In genomic region chr1:17595602-17595925, GRCh38 we compare ENCODE assay signal across 16 cellular contexts. TPM values are rescaled to one million over a fixed set of nuclear protein-coding genes. Genes with fewer than 3 reads are reported as not detected.
A peak's percentile ranks its signal among the peaks of the same experiment; 100 is the strongest.
DNase-seq lines count a peak whose midpoint lies in the region; ATAC-seq and TF ChIP-seq lines count a peak whose summit lies in the region.
"Had no signal": no experiment of that assay in that cellular context is flagged by ENCODE, and none has a peak within 500 bp of the region (broad histone marks: within the 10 kb centered on the region; RNA-seq: fewer than 3 reads in every experiment).

No MANE protein-coding gene starts in this region.

- DNase-seq in cardiac muscle cell (ENCODE audit: low read depth in 1 of 2, low spot score in 1 of 2) (no peak), right atrium auricular region (ENCODE audit: low spot score) (no peak), type B pancreatic cell (ENCODE audit: extremely low spot score, unreplicated experiment) (no peak), GM23338 (ENCODE audit: low spot score) (no peak), OCI-LY7 (ENCODE audit: low spot score) (no peak)
- DNase-seq: C1 segment of cervical spinal cord, DND-41, MM.1S, NCI-H1092 treated with DMSO at 0.1 percent for 48 hours, NCI-H1694, NCI-H446, NCI-H748 treated with DMSO at 0.1 percent for 48 hours, PC-3 had no signal

- CTCF ChIA-PET in OCI-LY7 (lab: Charles Lee; ENCODE audit: unreplicated experiment), result no interaction called here

- ATAC-seq in GM23338, result no peak
- ATAC-seq in HG02642 (IDR thresholded peaks at IDR 0.05; ENCODE audit: poor library complexity, unreplicated experiment), result no peak
- ATAC-seq: PC-3 had no signal

- BruUV-seq in OCI-LY7 (replicated peaks; lab: Mats Ljungman, UMichigan), result no TSS peak

- H3K9ac ChIP-seq in duodenal mucosa (ENCODE audit: low read depth in 1 of 2, low read length in 2 of 2), result peak overlapping the region; percentile 32 to 59

- H3K4me1 ChIP-seq in cardiac muscle cell (ENCODE audit: low read depth) (peaks cover 44% of the 10 kb centered on the region), right atrium auricular region (peaks cover 0 to 60% of the 10 kb centered on the region in 2 donors), duodenal mucosa (ENCODE audit: control insufficient read depth in 1 of 2, insufficient read depth in 2 of 2, low read length in 2 of 2) (peaks cover 53 to 54% of the 10 kb centered on the region in 2 donors), muscle layer of duodenum (ENCODE audit: control insufficient read depth in 1 of 2, insufficient read depth in 2 of 2, low read length in 2 of 2) (peaks cover 0 to 17% of the 10 kb centered on the region in 2 donors), GM23338 (ENCODE audit: insufficient read depth) (no peaks in the 10 kb centered on the region), OCI-LY7 (ENCODE audit: insufficient read depth, low read length, poor library complexity, severe bottlenecking) (no peaks in the 10 kb centered on the region)

- H3K27me3 Mint-ChIP-seq in type B pancreatic cell (no peaks in the 10 kb centered on the region), GM23338 (ENCODE audit: insufficient read depth, low read depth, poor library complexity) (peaks cover 10% of the 10 kb centered on the region)

- peaks cover 3% of the 10 kb centered on the region for H3K36me3 Mint-ChIP-seq in type B pancreatic cell
- peaks cover 15% of the 10 kb centered on the region for H3K36me3 Mint-ChIP-seq in GM23338 (ENCODE audit: low read depth)

- H3K27me3 ChIP-seq in cardiac muscle cell (no peaks in the 10 kb centered on the region), right atrium auricular region (no peaks in the 10 kb centered on the region), duodenal mucosa (ENCODE audit: control insufficient read depth in 1 of 2, insufficient read depth in 2 of 2, low read length in 2 of 2) (no peaks in the 10 kb centered on the region), muscle layer of duodenum (ENCODE audit: low read depth, low read length) (no peaks in the 10 kb centered on the region), GM23338 (ENCODE audit: insufficient read depth) (no peaks in the 10 kb centered on the region)

- H3K36me3 ChIP-seq in cardiac muscle cell (no peaks in the 10 kb centered on the region), right atrium auricular region (peaks cover 4% of the 10 kb centered on the region), duodenal mucosa (ENCODE audit: control insufficient read depth in 1 of 2, insufficient read depth in 2 of 2, low read length in 2 of 2) (peaks cover 15 to 38% of the 10 kb centered on the region in 2 donors), muscle layer of duodenum (ENCODE audit: control insufficient read depth in 1 of 2, insufficient read depth in 2 of 2, low read length in 2 of 2) (peaks cover 0 to 5% of the 10 kb centered on the region in 2 donors), GM23338 (ENCODE audit: insufficient read depth) (peaks cover 2% of the 10 kb centered on the region; the same call in 1 of the 2 replicates), OCI-LY7 (ENCODE audit: insufficient read depth, low read length) (no peaks in the 10 kb centered on the region)

- H3K4me1 Mint-ChIP-seq in type B pancreatic cell (ENCODE audit: unreplicated experiment) (peaks cover 28% of the 10 kb centered on the region), GM23338 (peaks cover 18% of the 10 kb centered on the region)

- H3K9me3 Mint-ChIP-seq in type B pancreatic cell (no peaks in the 10 kb centered on the region), GM23338 (no peaks in the 10 kb centered on the region)

- no peaks in the 10 kb centered on the region; the same call in 1 of the 2 replicates for H4K20me1 ChIP-seq in GM23338 (replicated peaks; ENCODE audit: insufficient read depth)
- H4K20me1 ChIP-seq in OCI-LY7 (ENCODE audit: insufficient read depth, low read length), result no peaks in the 10 kb centered on the region

- H3K79me2 ChIP-seq in GM23338 (replicated peaks; ENCODE audit: insufficient read depth) (no peaks in the 10 kb centered on the region), OCI-LY7 (ENCODE audit: insufficient read depth, low read depth, low read length) (no peaks in the 10 kb centered on the region)

- H3K9me2 ChIP-seq in GM23338 (ENCODE audit: insufficient read depth) (no peaks in the 10 kb centered on the region), OCI-LY7 (ENCODE audit: insufficient read depth, low read length) (no peaks in the 10 kb centered on the region)

- TF ChIP-seq CTCF in cardiac muscle cell (IDR thresholded peaks at IDR 0.05; ENCODE audit: low read depth, low read length) (no peak), right atrium auricular region (IDR thresholded peaks at IDR 0.05) (no peak), type B pancreatic cell (conservative IDR thresholded peaks at IDR 0.05) (no peak), GM23338 (conservative IDR thresholded peaks at IDR 0.05; ENCODE audit: low read depth in 2 of 2) (no peak), OCI-LY7 (conservative IDR thresholded peaks at IDR 0.05; ENCODE audit: low read length) (no peak)

- H3K9me3 ChIP-seq in cardiac muscle cell (ENCODE audit: low read depth) (no peaks in the 10 kb centered on the region), right atrium auricular region (no peaks in the 10 kb centered on the region), duodenal mucosa (ENCODE audit: control insufficient read depth in 1 of 2, low read length in 2 of 2) (no peaks in the 10 kb centered on the region), muscle layer of duodenum (ENCODE audit: control insufficient read depth in 1 of 2, low read length in 2 of 2) (no peaks in the 10 kb centered on the region), OCI-LY7 (ENCODE audit: low read length) (no peaks in the 10 kb centered on the region)

- POLR2A ChIA-PET in OCI-LY7 (lab: Charles Lee), result interaction anchor here (0.6 kb wide), 1 partner anchor 28 kb away, joined by 3 read pairs; no protein-coding TSS in a partner anchor

- no peaks in the 10 kb centered on the region for H3F3A ChIP-seq in GM23338 (replicated peaks; ENCODE audit: low read depth)

- peak overlapping the region; percentile 91 for H3K27ac ChIP-seq in cardiac muscle cell
- H3K27ac ChIP-seq in right atrium auricular region, result peak overlapping the region in 1 of 2 donors; percentile 39
- H3K27ac ChIP-seq in duodenal mucosa (ENCODE audit: low read depth, low read length), result peak overlapping the region; percentile 88
- H3K27ac ChIP-seq in muscle layer of duodenum (ENCODE audit: low read length), result peak overlapping the region; percentile 45
- H3K27ac ChIP-seq in GM23338 (ENCODE audit: low read depth), result no peak overlapping the region
- no peak overlapping the region for H3K27ac ChIP-seq in OCI-LY7 (ENCODE audit: low read depth, low read length, poor library complexity, severe bottlenecking)

- H3K4me3 ChIP-seq in cardiac muscle cell, result no peak overlapping the region
- H3K4me3 ChIP-seq in right atrium auricular region, result no peak overlapping the region
- H3K4me3 ChIP-seq in duodenal mucosa (ENCODE audit: low read depth in 1 of 2, low read length in 2 of 2), result no peak overlapping the region
- H3K4me3 ChIP-seq in muscle layer of duodenum (ENCODE audit: low read depth in 1 of 2, low read length in 2 of 2), result no peak overlapping the region
- no peak overlapping the region for H3K4me3 ChIP-seq in GM23338
- H3K4me3 ChIP-seq in OCI-LY7 (ENCODE audit: low read depth, low read length, poor library complexity, severe bottlenecking), result no peak overlapping the region

- no peak overlapping the region for H3K4me3 Mint-ChIP-seq in type B pancreatic cell
- no peak overlapping the region for H3K4me3 Mint-ChIP-seq in GM23338

- H3K4me2 ChIP-seq in GM23338 (no peak overlapping the region), OCI-LY7 (ENCODE audit: low read length) (no peak overlapping the region)

- H3K27ac Mint-ChIP-seq in type B pancreatic cell, result peak overlapping the region; percentile 94
- no peak overlapping the region; the same call in 1 of the 2 replicates for H3K27ac Mint-ChIP-seq in GM23338

- intact Hi-C loops in OCI-LY7 (cut with micrococcal nuclease; ENCODE audit: unreplicated experiment), result no loop called here

- no peak overlapping the region for H2AFZ ChIP-seq in GM23338
- no peak overlapping the region for H2AFZ ChIP-seq in OCI-LY7 (ENCODE audit: low read length)

TF ChIP-seq in GM23338, 12 proteins besides CTCF, POLR2A, EP300 and RAD21 (continues in another document):
- TF ChIP-seq POLR2AphosphoS5 (IDR thresholded peaks at IDR 0.05; ENCODE audit: low read depth) (no peak), REST (IDR thresholded peaks at IDR 0.05; ENCODE audit: unreplicated experiment) (no peak), EZH2phosphoT487 (IDR thresholded peaks at IDR 0.05; ENCODE audit: unreplicated experiment) (no peak), ZNF114 (CRISPR knock-in tag; IDR thresholded peaks at IDR 0.05) (no peak), JUNB (IDR thresholded peaks at IDR 0.05; ENCODE audit: unreplicated experiment) (no peak)

RNA-seq across cellular contexts. Expression of gene ARHGEF10L, which starts 56.1 kb away (rescaled TPM):
- 55.4 and 57.2 TPM in 2 replicates for total RNA-seq in cardiac muscle cell
- polyA plus RNA-seq in cardiac muscle cell, result 30.8 and 32.3 TPM in 2 replicates
- total RNA-seq in right atrium auricular region, result 10 to 100 TPM; 49.3 to 52.2 TPM
- 36.0 and 48.0 TPM in 2 replicates for total RNA-seq in type B pancreatic cell (ENCODE audit: low replicate concordance)
- 37.9 and 46.8 TPM in 2 replicates for total RNA-seq in GM23338 (2014; rRNA removed; shearing (Covaris generic))
- 12.1 and 13.4 TPM in 2 replicates for polyA plus RNA-seq in GM23338 (2016; fragmentation: Nextera tagmentation; extraction: Ambion mirVana)
- total RNA-seq in OCI-LY7 (2014; rRNA removed; shearing (Covaris generic)), result 0.39 TPM in 1 of 2 replicates, not detected in the other
- 2.3 and 2.4 TPM in 2 replicates for total RNA-seq in OCI-LY7 (2022)

Comparison
In these comparisons a context has a peak if more than half of its experiments do, and no peak if none do; other contexts are left out.
1. H3K27ac ChIP-seq: peak in cardiac muscle cell (single experiment), duodenal mucosa (single experiment) and muscle layer of duodenum (single experiment); none in GM23338 (single experiment) and OCI-LY7 (single experiment).
2. RNA of gene ARHGEF10L, which starts 56.1 kb away (total RNA-seq): 55.4 to 57.2 TPM in cardiac muscle cell, 49.3 to 52.2 TPM in right atrium auricular region, 37.9 to 46.8 TPM in GM23338 and 36.0 to 48.0 TPM in type B pancreatic cell; 0.39 to 2.4 TPM in OCI-LY7; every median in the first group is over 10 times any median in the second.